8 cellular contexts compared by ENCODE assay signal in the genomic region with DNA sequence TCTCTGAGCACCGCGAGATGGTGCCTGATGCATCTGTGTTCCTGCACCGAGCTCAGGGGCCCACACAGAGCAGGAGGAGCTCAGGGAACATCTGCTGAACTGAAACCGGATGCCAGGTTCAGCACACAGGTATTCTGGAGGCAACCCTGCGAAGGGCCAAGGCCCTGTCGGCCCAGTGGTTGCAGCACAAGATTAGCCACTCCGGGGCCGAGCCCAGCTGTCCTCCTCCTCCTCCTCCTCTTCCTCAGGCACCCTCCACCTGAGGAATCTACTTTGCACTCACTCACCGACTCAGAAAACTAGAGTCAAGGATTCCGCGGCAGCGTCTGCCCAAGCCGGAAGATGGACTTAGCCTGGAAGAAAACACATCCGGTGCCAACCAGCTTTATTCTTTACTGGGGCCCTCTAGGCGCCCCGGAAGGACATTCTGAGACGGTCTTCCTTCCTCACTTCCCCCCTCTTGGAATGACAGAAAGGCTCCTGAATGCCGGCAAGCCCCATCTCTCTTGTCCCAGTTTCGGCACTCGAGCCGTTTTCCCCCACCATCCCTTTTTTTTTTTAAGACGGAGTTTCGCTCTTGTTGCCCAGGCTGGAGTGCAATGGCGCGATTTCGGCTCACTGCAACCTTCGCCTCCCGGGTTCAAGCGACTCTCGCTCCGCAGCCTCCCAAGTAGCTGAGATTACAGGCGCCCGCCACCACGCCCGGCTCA. TPM values are rescaled to one million over a fixed set of nuclear protein-coding genes. Genes with fewer than 3 reads are reported as not detected.
DNase-seq lines count a peak whose midpoint lies in the region; ATAC-seq and TF ChIP-seq lines count a peak whose summit lies in the region.

ZBTB6 (minus strand) TSS at position 360 of the 710 bp plus-strand sequence. CDS start 1,251 bp downstream, outside the sequence.

- POLR2A ChIA-PET in CD4-positive, alpha-beta T cell (lab: Charles Lee) = interaction anchor here (0.7 to 2.8 kb wide), 12 partner anchors 9 to 96 kb away, joined by 3 to 58 read pairs (median 6); partner anchors contain the start of genes PDCL, RABGAP1, RC3H2 and ZBTB26

- no peaks in the 10 kb centered on the region for H3K9me3 Mint-ChIP-seq in CD4-positive, alpha-beta T cell

- DNase-seq in CD4-positive, alpha-beta T cell = peak; percentile 52 to 79 (median 60)
- DNase-seq in NCI-H748 treated with DMSO at 0.1 percent for 48 hours (lab: John Stamatoyannopoulos, UW) = peak; percentile 66
- peak; percentile 69 to 76 for DNase-seq in activated CD4-positive, alpha-beta T cell treated with anti-CD3 and anti-CD28 coated beads, Interleukin-2, amount 50 U/mL, for 48 hours
- DNase-seq in effector CD4-positive, alpha-beta T cell = peak; percentile 69
- DNase-seq in lung (ENCODE audit: low spot score) = peak; percentile 78
- peak; percentile 29 to 70 (median 51) for DNase-seq in stimulated activated CD4-positive, alpha-beta T cell treated with anti-CD3 and anti-CD28 coated beads, TNF-alpha, amount 100 ng/mL, for 48 hours (ENCODE audit: low read depth in 3 of 3)

- peak within 1 kb of the TSS; percentile 88 for H3K27ac Mint-ChIP-seq in CD4-positive, alpha-beta T cell

- peaks cover 37% of the 10 kb centered on the region for H3K36me3 Mint-ChIP-seq in CD4-positive, alpha-beta T cell (ENCODE audit: low read depth)

- intact Hi-C loops in CD4-positive, alpha-beta T cell (cut with DNase I, micrococcal nuclease) = loop anchor here (1.0 to 10.0 kb wide), 7 partner anchors 8 to 818 kb away; partner anchors contain the start of genes ZBTB26 (in 2 of the 2), RABGAP1 (in 1 of the 2), RC3H2 (in 1 of the 2) and STRBP (in 1 of the 2)

- peak within 1 kb of the TSS; percentile 88 for H3K27ac ChIP-seq in CD4-positive, alpha-beta T cell (ENCODE audit: low read depth, low read length)
- peak within 1 kb of the TSS; percentile 79 to 90 for H3K27ac ChIP-seq in lung (ENCODE audit: low read depth in 1 of 2, low read length in 1 of 2)

- peak within 1 kb of the TSS; percentile 96 for H3K4me3 ChIP-seq in lung

- CTCF ChIA-PET in CD4-positive, alpha-beta T cell (lab: Charles Lee) = interaction anchor here (0.9 to 2.5 kb wide), 4 partner anchors 9 to 78 kb away, joined by 3 to 8 read pairs (median 6); partner anchors contain the start of genes RABGAP1 and ZBTB26

- peak within 1 kb of the TSS; percentile 96 for H3K4me3 Mint-ChIP-seq in CD4-positive, alpha-beta T cell

- H3K4me1 Mint-ChIP-seq in CD4-positive, alpha-beta T cell (ENCODE audit: low read depth) = peaks cover 29% of the 10 kb centered on the region

- no peaks in the 10 kb centered on the region for H3K9me3 ChIP-seq in CD4-positive, alpha-beta T cell (ENCODE audit: control insufficient read depth, low read length)
- no peaks in the 10 kb centered on the region for H3K9me3 ChIP-seq in lung (ENCODE audit: control insufficient read depth in 2 of 2, insufficient read depth in 1 of 2, low read length in 1 of 2)

- ATAC-seq in CD4-positive, alpha-beta T cell (ENCODE audit: poor library complexity) = peak; percentile 98
- peak; percentile 98 for ATAC-seq in GM19397 (IDR thresholded peaks at IDR 0.05; ENCODE audit: unreplicated experiment)
- ATAC-seq in HG03565 (IDR thresholded peaks at IDR 0.05; ENCODE audit: unreplicated experiment) = peak; percentile 92
- ATAC-seq in lung (ENCODE audit: insufficient read depth, low FRiP score) = peak; percentile 94

- peaks cover 0 to 3% of the 10 kb centered on the region in 2 donors for H3K4me1 ChIP-seq in lung (ENCODE audit: control insufficient read depth in 2 of 2, insufficient read depth in 2 of 2, low read length in 2 of 2)

- 0 to 1% methylated on average over 35 of the region's 35 CpGs for WGBS in lung, 2 donors

- peaks cover 3 to 4% of the 10 kb centered on the region in 2 donors for H3K36me3 ChIP-seq in lung (ENCODE audit: control insufficient read depth in 2 of 2, insufficient read depth in 2 of 2, low read length in 2 of 2)

- no peak for TF ChIP-seq CTCF in CD4-positive, alpha-beta T cell (IDR thresholded peaks at IDR 0.05)
- TF ChIP-seq CTCF in lung (IDR thresholded peaks at IDR 0.05; ENCODE audit: control extremely low read depth, extremely low read depth) = no peak

- no peaks in the 10 kb centered on the region for H3K27me3 Mint-ChIP-seq in CD4-positive, alpha-beta T cell

- H3K27me3 ChIP-seq in CD4-positive, alpha-beta T cell (ENCODE audit: control insufficient read depth, insufficient read depth, low read length) = no peaks in the 10 kb centered on the region
- no peaks in the 10 kb centered on the region for H3K27me3 ChIP-seq in lung (ENCODE audit: control insufficient read depth, insufficient read depth)

RNA-seq across cellular contexts. Expression of gene ZBTB6, which starts in this region (rescaled TPM):
- total RNA-seq in CD4-positive, alpha-beta T cell = 1 to 10 TPM; 3.6 to 3.9 TPM
- 10 to 100 TPM in 1 of 2 donors, 1 to 10 TPM in 1; 8.0 to 16.6 TPM for total RNA-seq in lung
- polyA plus RNA-seq in lung = 1 to 10 TPM; 2.5 to 4.3 TPM

Comparison
In these comparisons a context has a peak if more than half of its experiments do, and no peak if none do; other contexts are left out.
1. Peak in every context shown above with its lines: DNase-seq, ATAC-seq, H3K4me3 ChIP-seq and H3K27ac ChIP-seq.